8 cellular contexts compared by ENCODE assay signal in genomic region chr5:100430268-100430900, GRCh38.
A peak's percentile ranks its signal among the peaks of the same experiment; 100 is the strongest.
DNase-seq lines count a peak whose midpoint lies in the region; ATAC-seq and TF ChIP-seq lines count a peak whose summit lies in the region.

No MANE protein-coding gene starts in this region.

- H3K27me3 Mint-ChIP-seq in activated T-cell treated with anti-CD3 and anti-CD28 coated beads, Interleukin-2, amount 50 U/mL, for 72 hours (ENCODE audit: low read depth), result no peaks in the 10 kb centered on the region

- H3K9me3 ChIP-seq in psoas muscle, result peaks cover under 1% of the 10 kb centered on the region

- WGBS in psoas muscle, 3 donors, result 39 to 48% (median 44%) methylated on average over 4 of the region's 4 CpGs

- TF ChIP-seq CTCF in foreskin keratinocyte (conservative IDR thresholded peaks at IDR 0.05) (peak; percentile 83), psoas muscle (IDR thresholded peaks at IDR 0.05) (peak; percentile 91)

- ATAC-seq in GM18502 (IDR thresholded peaks at IDR 0.05; ENCODE audit: poor library complexity, unreplicated experiment) (peak; percentile 93), HG02884 (IDR thresholded peaks at IDR 0.05; ENCODE audit: unreplicated experiment) (peak; percentile 79), foreskin keratinocyte (peak; percentile 79), psoas muscle (peak in 3 of 4 donors; percentile 54 to 69 (median 57))
- no peak for ATAC-seq in activated T-cell treated with anti-CD3 and anti-CD28 coated beads, Interleukin-2, amount 50 U/mL, for 72 hours (replicated peaks in 1 of 2)

- intact Hi-C loops in psoas muscle (cut with DNase I), result no loop called here

- H3K9me3 Mint-ChIP-seq in activated T-cell treated with anti-CD3 and anti-CD28 coated beads, Interleukin-2, amount 50 U/mL, for 72 hours, result no peaks in the 10 kb centered on the region

- H3K4me3 Mint-ChIP-seq in activated T-cell treated with anti-CD3 and anti-CD28 coated beads, Interleukin-2, amount 50 U/mL, for 72 hours, result no peak overlapping the region

- H3K27me3 ChIP-seq in foreskin keratinocyte (no peaks in the 10 kb centered on the region), psoas muscle (ENCODE audit: insufficient read depth in 3 of 3, low read length in 2 of 3) (no peaks in the 10 kb centered on the region)

- DNase-seq in AML-193 (lab: John Stamatoyannopoulos, UW) (peak; percentile 37 to 43), NOMO-1 treated with DMSO at 0.1 percent for 48 hours (lab: John Stamatoyannopoulos, UW; ENCODE audit: unreplicated experiment) (peak; percentile 18), foreskin keratinocyte (peak; percentile 4 to 39), psoas muscle (peak; percentile 16 to 39), GOT3 (lab: John Stamatoyannopoulos, UW) (no peak)
- DNase-seq in activated T-cell treated with anti-CD3 and anti-CD28 coated beads, Interleukin-2, amount 50 U/mL, for 72 hours, result peak; percentile 41 to 45

- H3K4me3 ChIP-seq in psoas muscle, result no peak overlapping the region

- no peak overlapping the region for H3K27ac Mint-ChIP-seq in activated T-cell treated with anti-CD3 and anti-CD28 coated beads, Interleukin-2, amount 50 U/mL, for 72 hours

- H3K27ac ChIP-seq in foreskin keratinocyte, result no peak overlapping the region
- no peak overlapping the region for H3K27ac ChIP-seq in psoas muscle

- H3K36me3 Mint-ChIP-seq in activated T-cell treated with anti-CD3 and anti-CD28 coated beads, Interleukin-2, amount 50 U/mL, for 72 hours (ENCODE audit: insufficient read depth in 2 of 2), result no peaks in the 10 kb centered on the region

- H3K4me1 Mint-ChIP-seq in activated T-cell treated with anti-CD3 and anti-CD28 coated beads, Interleukin-2, amount 50 U/mL, for 72 hours (ENCODE audit: low read depth), result no peaks in the 10 kb centered on the region

- H3K36me3 ChIP-seq in psoas muscle (ENCODE audit: insufficient read depth in 1 of 2, low read depth in 1 of 2), result no peaks in the 10 kb centered on the region

- H3K4me1 ChIP-seq in foreskin keratinocyte (no peaks in the 10 kb centered on the region), psoas muscle (no peaks in the 10 kb centered on the region)

Comparison
In these comparisons a context has a peak if more than half of its experiments do, and no peak if none do; other contexts are left out.
1. ATAC-seq: peak in GM18502 (single experiment), HG02884 (single experiment), foreskin keratinocyte (single experiment) and psoas muscle (3 of 4); none in activated T-cell treated with anti-CD3 and anti-CD28 coated beads, Interleukin-2, amount 50 U/mL, for 72 hours (0 of 2).